8 cellular contexts compared by ENCODE assay signal in the genomic region with DNA sequence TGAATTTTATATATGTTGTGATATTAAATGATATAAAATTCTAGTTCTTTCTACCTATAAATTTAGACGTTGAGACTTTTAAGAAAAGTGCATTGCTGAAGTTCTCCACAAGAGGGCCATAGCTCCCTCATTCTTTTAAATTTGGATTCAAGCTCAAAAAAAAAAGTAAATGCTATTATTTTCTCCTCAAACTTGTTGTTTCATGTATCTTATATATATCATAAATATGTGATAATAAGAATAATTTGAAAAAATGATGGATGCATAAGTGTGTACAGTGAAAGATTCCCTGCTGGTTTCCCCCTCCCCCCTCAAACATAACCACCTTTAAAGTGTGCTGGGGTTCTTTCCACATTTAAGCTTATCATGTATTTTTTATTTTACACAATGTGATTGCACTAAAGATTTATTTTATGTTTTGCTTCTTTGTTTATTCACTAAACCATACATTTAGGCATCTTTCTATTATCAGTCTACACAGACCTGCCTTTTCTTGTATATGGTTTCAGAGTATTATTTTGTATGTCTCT.
DNase-seq lines count a peak whose midpoint lies in the region; ATAC-seq and TF ChIP-seq lines count a peak whose summit lies in the region.
"Had no signal": no experiment of that assay in that cellular context is flagged by ENCODE, and none has a peak within 500 bp of the region (broad histone marks: within the 10 kb centered on the region; RNA-seq: fewer than 3 reads in every experiment).

No MANE protein-coding gene starts in this region.

- H3K9me3 Mint-ChIP-seq in HFFc6: no peaks in the 10 kb centered on the region

- H3K4me1 Mint-ChIP-seq in HFFc6 (ENCODE audit: low read depth): no peaks in the 10 kb centered on the region

- DNase-seq in DMS53 treated with DMSO at 0.1 percent for 48 hours (lab: John Stamatoyannopoulos, UW; ENCODE audit: unreplicated experiment) (peak; percentile 29), HFFc6 (peak; percentile 21), kidney glomerular epithelial cell (lab: John Stamatoyannopoulos, UW) (peak; percentile 46)
- DNase-seq in activated effector memory CD4-positive, alpha-beta T cell treated with Interleukin-2 at 50 U/mL for 16 hours: no peak
- no peak for DNase-seq in activated CD4-positive, CD25-positive, alpha-beta regulatory T cell treated with anti-CD3 and anti-CD28 coated beads, Interleukin-2, amount 50 U/mL, for 72 hours

- no peak overlapping the region for H3K27ac ChIP-seq in VCaP
- H3K27ac ChIP-seq: skin epidermis had no signal

- H3K27me3 Mint-ChIP-seq in HFFc6 (ENCODE audit: insufficient read depth): no peaks in the 10 kb centered on the region

- no peak for ATAC-seq in GM18517 (IDR thresholded peaks at IDR 0.05; ENCODE audit: unreplicated experiment)

- H3K4me3 Mint-ChIP-seq in HFFc6: no peak overlapping the region

- H3K36me3 Mint-ChIP-seq in HFFc6 (ENCODE audit: low read depth): no peaks in the 10 kb centered on the region

- no peak overlapping the region for H3K27ac Mint-ChIP-seq in HFFc6

- TF ChIP-seq CTCF in HFFc6 (IDR thresholded peaks at IDR 0.05): peak; percentile 92
- peak; percentile 86 for TF ChIP-seq CTCF in VCaP (conservative IDR thresholded peaks at IDR 0.05)

Comparison
In these comparisons a context has a peak if more than half of its experiments do, and no peak if none do; other contexts are left out.
1. DNase-seq: peak in DMS53 treated with DMSO at 0.1 percent for 48 hours (single experiment), HFFc6 (single experiment) and kidney glomerular epithelial cell (single experiment); none in activated effector memory CD4-positive, alpha-beta T cell treated with Interleukin-2 at 50 U/mL for 16 hours (single experiment) and activated CD4-positive, CD25-positive, alpha-beta regulatory T cell treated with anti-CD3 and anti-CD28 coated beads, Interleukin-2, amount 50 U/mL, for 72 hours (single experiment).